In the genomic region with DNA sequence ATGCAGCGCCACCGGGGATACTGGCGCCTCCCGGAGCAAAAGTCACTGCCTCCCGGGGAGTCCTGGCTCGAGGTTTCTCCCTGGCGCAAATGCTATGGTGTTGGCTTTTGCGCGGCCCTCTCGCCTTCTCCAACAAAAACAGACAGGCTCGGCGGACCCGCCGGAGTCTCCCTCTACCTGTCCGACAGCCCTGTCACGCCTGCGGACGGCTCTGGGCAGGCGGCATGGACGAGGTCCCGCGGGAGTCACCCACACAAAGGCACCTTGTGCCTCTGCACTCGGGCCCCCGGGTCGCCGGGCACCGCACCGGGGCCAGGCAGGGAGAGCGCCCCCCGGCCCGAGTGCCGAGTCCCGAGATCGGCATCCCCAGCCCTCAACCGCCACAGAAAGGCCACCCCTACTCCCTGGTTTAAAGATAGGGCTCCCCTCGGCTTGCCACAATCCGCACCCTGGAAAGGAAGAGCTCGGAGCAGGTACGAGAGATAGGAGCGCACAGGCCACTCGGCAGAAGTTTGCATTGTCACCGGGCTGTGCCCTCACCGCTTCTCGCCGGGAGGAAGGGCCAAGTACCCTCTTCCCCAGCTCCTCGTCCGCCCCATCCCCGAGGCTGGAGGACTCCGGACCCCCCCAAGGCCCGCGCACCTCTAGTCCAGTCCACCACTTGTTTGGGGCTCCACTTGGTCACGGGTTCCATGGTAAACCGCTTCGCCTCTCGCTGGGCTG, we compare ENCODE assay signal across 9 cellular contexts. TPM values are rescaled to one million over a fixed set of nuclear protein-coding genes. Genes with fewer than 3 reads are reported as not detected.
DNase-seq lines count a peak whose midpoint lies in the region; ATAC-seq and TF ChIP-seq lines count a peak whose summit lies in the region.
"Had no signal": no experiment of that assay in that cellular context is flagged by ENCODE, and none has a peak within 500 bp of the region (broad histone marks: within the 10 kb centered on the region; RNA-seq: fewer than 3 reads in every experiment).

No MANE protein-coding gene starts in this region.

- H3K27ac Mint-ChIP-seq in memory B cell (no peak overlapping the region), type B pancreatic cell (peak overlapping the region; percentile 93)

- peak overlapping the region; percentile 95 for H3K9ac ChIP-seq in NT2/D1 (ENCODE audit: insufficient read length, low read depth)

- H3K36me3 ChIP-seq in NT2/D1 (ENCODE audit: insufficient read depth, insufficient read length, low read length), result peaks cover 9% of the 10 kb centered on the region

- H3K9me3 Mint-ChIP-seq in memory B cell (no peaks in the 10 kb centered on the region), type B pancreatic cell (no peaks in the 10 kb centered on the region)

- H3K4me1 ChIP-seq in NT2/D1 (ENCODE audit: insufficient read depth, insufficient read length), result no peaks in the 10 kb centered on the region

- no peaks in the 10 kb centered on the region for H3K9me3 ChIP-seq in NT2/D1 (ENCODE audit: insufficient read depth, low read length)

- H3K4me3 ChIP-seq in NT2/D1 (ENCODE audit: insufficient read length, low read depth), result peak overlapping the region; percentile 94
- peak overlapping the region; percentile 94 for H3K4me3 ChIP-seq in coronary artery

- H3K27me3 Mint-ChIP-seq in memory B cell (peaks cover 19% of the 10 kb centered on the region), type B pancreatic cell (peaks cover 5% of the 10 kb centered on the region)

- peaks cover 2% of the 10 kb centered on the region for H3K36me3 Mint-ChIP-seq in memory B cell
- H3K36me3 Mint-ChIP-seq in type B pancreatic cell, result peaks cover 23% of the 10 kb centered on the region

- DNase-seq in NCI-H1417 (lab: John Stamatoyannopoulos, UW) (peak; percentile 44 to 82 (median 81)), NCI-H1417 treated with DMSO at 0.1 percent for 48 hours (lab: John Stamatoyannopoulos, UW) (no peak), NT2/D1 (ENCODE audit: low read depth, low spot score) (no peak), coronary artery (ENCODE audit: low spot score) (peak; percentile 77), memory B cell (ENCODE audit: low spot score in 2 of 2) (no peak), type B pancreatic cell (ENCODE audit: extremely low spot score, unreplicated experiment) (no peak)
- DNase-seq in stimulated activated CD4-positive, alpha-beta T cell treated with anti-CD3 and anti-CD28 coated beads, Interleukin-4, amount 100 ng/mL, for 24 hours, result no peak
- DNase-seq: DND-41 had no signal

- ATAC-seq in HG02623 (IDR thresholded peaks at IDR 0.05; ENCODE audit: unreplicated experiment) (peak; percentile 15), memory B cell (ENCODE audit: low read depth) (no peak)

- H3K4me3 Mint-ChIP-seq in memory B cell (peak overlapping the region; percentile 27), type B pancreatic cell (peak overlapping the region; percentile 95)

- peak overlapping the region; percentile 95 to 96 for H3K27ac ChIP-seq in coronary artery

- TF ChIP-seq CTCF in coronary artery (IDR thresholded peaks at IDR 0.05), result no peak
- TF ChIP-seq CTCF in type B pancreatic cell (conservative IDR thresholded peaks at IDR 0.05), result no peak

- peaks cover 3% of the 10 kb centered on the region for H3K4me1 Mint-ChIP-seq in memory B cell
- peaks cover 34% of the 10 kb centered on the region for H3K4me1 Mint-ChIP-seq in type B pancreatic cell (ENCODE audit: unreplicated experiment)

- H3K27me3 ChIP-seq in NT2/D1 (ENCODE audit: insufficient read depth, insufficient read length), result peaks cover 2% of the 10 kb centered on the region

RNA-seq across cellular contexts. Expression of a gene that starts 0.9 kb away (rescaled TPM):
- total RNA-seq in type B pancreatic cell (ENCODE audit: low replicate concordance), result 18.4 and 31.0 TPM in 2 replicates

Comparison
In these comparisons a context has a peak if more than half of its experiments do, and no peak if none do; other contexts are left out.
1. DNase-seq: peak in NCI-H1417 (3 of 3) and coronary artery (single experiment); none in NCI-H1417 treated with DMSO at 0.1 percent for 48 hours (single experiment), NT2/D1 (single experiment), memory B cell (0 of 2), type B pancreatic cell (single experiment) and stimulated activated CD4-positive, alpha-beta T cell treated with anti-CD3 and anti-CD28 coated beads, Interleukin-4, amount 100 ng/mL, for 24 hours (single experiment).